ENCODE assay signal across 1 cellular context in the genomic region with DNA sequence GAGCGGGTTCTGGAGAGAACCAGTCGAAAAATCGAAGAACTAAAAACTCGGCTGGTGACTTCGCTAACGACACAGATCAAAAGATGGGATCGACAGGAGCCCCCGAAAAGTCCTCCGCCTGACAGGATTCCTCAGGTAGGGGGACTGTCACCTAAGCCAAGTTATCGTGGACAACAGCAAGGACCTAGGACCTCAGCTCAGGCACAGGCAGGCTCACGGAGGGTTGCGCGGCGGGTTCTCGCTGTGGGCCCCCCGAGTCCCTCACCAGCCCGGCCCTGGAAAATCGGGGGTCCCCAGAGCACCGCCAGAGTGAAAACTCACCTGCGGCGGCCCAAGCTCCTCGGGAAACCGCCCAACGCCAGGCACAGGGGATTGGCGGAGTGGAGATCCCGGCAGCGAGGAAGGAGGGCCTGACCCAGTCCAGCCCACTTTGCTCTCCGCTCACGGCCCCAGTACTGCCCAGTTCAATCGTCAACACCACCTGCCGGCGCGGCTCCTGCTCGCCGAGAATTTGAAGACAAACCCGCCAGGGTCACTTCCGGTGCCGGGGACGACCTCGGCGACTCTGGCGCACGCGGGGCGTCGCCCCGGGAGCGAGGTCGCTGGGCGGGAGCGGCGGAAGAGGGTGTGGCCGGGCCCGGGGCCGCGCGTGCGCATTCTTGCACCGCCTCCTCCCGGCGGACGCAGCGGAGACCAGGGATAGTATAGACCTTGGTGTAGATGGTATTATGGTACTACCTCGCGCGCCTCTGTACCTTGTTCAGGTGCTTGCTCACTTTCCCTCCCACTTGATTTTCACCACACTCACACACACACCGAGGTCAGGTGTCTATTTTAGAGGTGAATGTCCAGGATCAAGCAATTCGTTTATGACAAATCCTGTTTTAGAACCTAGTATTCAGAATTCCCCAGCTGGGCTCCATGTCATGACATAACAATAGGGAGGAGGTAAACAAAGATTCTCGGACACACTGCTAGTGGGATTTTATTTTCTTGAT.
TF ChIP-seq lines count a peak whose summit lies in the region.

KATNA1 (minus strand) TSS at position 567 of the 998 bp plus-strand sequence. CDS start 10,167 bp downstream, outside the sequence.

TF ChIP-seq in GM12878, 131 proteins besides CTCF, POLR2A, EP300 and RAD21 (continued from another document):
- TF ChIP-seq, protein P1, sequence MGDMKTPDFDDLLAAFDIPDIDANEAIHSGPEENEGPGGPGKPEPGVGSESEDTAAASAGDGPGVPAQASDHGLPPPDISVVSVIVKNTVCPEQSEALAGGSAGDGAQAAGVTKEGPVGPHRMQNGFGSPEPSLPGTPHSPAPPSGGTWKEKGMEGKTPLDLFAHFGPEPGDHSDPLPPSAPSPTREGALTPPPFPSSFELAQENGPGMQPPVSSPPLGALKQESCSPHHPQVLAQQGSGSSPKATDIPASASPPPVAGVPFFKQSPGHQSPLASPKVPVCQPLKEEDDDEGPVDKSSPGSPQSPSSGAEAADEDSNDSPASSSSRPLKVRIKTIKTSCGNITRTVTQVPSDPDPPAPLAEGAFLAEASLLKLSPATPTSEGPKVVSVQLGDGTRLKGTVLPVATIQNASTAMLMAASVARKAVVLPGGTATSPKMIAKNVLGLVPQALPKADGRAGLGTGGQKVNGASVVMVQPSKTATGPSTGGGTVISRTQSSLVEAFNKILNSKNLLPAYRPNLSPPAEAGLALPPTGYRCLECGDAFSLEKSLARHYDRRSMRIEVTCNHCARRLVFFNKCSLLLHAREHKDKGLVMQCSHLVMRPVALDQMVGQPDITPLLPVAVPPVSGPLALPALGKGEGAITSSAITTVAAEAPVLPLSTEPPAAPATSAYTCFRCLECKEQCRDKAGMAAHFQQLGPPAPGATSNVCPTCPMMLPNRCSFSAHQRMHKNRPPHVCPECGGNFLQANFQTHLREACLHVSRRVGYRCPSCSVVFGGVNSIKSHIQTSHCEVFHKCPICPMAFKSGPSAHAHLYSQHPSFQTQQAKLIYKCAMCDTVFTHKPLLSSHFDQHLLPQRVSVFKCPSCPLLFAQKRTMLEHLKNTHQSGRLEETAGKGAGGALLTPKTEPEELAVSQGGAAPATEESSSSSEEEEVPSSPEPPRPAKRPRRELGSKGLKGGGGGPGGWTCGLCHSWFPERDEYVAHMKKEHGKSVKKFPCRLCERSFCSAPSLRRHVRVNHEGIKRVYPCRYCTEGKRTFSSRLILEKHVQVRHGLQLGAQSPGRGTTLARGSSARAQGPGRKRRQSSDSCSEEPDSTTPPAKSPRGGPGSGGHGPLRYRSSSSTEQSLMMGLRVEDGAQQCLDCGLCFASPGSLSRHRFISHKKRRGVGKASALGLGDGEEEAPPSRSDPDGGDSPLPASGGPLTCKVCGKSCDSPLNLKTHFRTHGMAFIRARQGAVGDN (IDR thresholded peaks at IDR 0.05) = peak; percentile 94
- TF ChIP-seq POLR2AphosphoS5 (IDR thresholded peaks at IDR 0.05; ENCODE audit: low read length) (peak; percentile 91), HDAC6 (IDR thresholded peaks at IDR 0.05; ENCODE audit: unreplicated experiment) (peak; percentile 26), CREM (IDR thresholded peaks at IDR 0.05; ENCODE audit: low read depth) (peak; percentile 66; the same call in 1 of the 2 replicates), POU2F2 (IDR thresholded peaks at IDR 0.05; ENCODE audit: borderline replicate concordance, low read depth, low read length) (peak; percentile 42; the same call in 1 of the 3 replicates), NR2C1 (IDR thresholded peaks at IDR 0.05) (peak; percentile 89), NRF1 (conservative IDR thresholded peaks at IDR 0.05; ENCODE audit: low read depth, low read length) (peak; percentile 55), SMC3 (IDR thresholded peaks at IDR 0.05; ENCODE audit: borderline replicate concordance, low read length) (peak; percentile 10; the same call in 1 of the 2 replicates), ETV6 (conservative IDR thresholded peaks at IDR 0.05 in 1 of 2, IDR thresholded peaks at IDR 0.05 in 1 of 2; ENCODE audit: borderline replicate concordance in 1 of 2, low read depth in 1 of 2) (no peak), NR2F1 (conservative IDR thresholded peaks at IDR 0.05) (peak; percentile 84), ZNF384 (IDR thresholded peaks at IDR 0.05; ENCODE audit: borderline replicate concordance, low read depth, low read length) (no peak), TCF12 (IDR thresholded peaks at IDR 0.05; ENCODE audit: low read depth, low read length) (peak; percentile 65; the same call in 1 of the 2 replicates), EGR1 (IDR thresholded peaks at IDR 0.05; ENCODE audit: borderline replicate concordance in 1 of 2, low read depth in 2 of 2, low read length in 2 of 2) (no peak), GABPA (IDR thresholded peaks at IDR 0.05; ENCODE audit: low read depth) (peak; percentile 75), EZH2 (IDR thresholded peaks at IDR 0.05; ENCODE audit: borderline replicate concordance, control insufficient read depth, low read depth, low read length) (no peak), SRF (IDR thresholded peaks at IDR 0.05; ENCODE audit: low read depth in 2 of 2, low read length in 2 of 2) (peak in 1 of 2 experiments; percentile 35; a peak in 2 of 4 replicates), IKZF1 (conservative IDR thresholded peaks at IDR 0.05) (peak; percentile 66), BHLHE40 (IDR thresholded peaks at IDR 0.05; ENCODE audit: borderline replicate concordance in 1 of 2, low read depth in 2 of 2, low read length in 1 of 2) (peak; percentile 29 to 75; a peak in 2 of 4 replicates), FOXK2 (IDR thresholded peaks at IDR 0.05) (0 out of 2 replicates have a peak, but pooled peaks have one; percentile 43), NFIC (IDR thresholded peaks at IDR 0.05; ENCODE audit: low read depth, low read length) (no peak)
- TF ChIP-seq, protein P2, sequence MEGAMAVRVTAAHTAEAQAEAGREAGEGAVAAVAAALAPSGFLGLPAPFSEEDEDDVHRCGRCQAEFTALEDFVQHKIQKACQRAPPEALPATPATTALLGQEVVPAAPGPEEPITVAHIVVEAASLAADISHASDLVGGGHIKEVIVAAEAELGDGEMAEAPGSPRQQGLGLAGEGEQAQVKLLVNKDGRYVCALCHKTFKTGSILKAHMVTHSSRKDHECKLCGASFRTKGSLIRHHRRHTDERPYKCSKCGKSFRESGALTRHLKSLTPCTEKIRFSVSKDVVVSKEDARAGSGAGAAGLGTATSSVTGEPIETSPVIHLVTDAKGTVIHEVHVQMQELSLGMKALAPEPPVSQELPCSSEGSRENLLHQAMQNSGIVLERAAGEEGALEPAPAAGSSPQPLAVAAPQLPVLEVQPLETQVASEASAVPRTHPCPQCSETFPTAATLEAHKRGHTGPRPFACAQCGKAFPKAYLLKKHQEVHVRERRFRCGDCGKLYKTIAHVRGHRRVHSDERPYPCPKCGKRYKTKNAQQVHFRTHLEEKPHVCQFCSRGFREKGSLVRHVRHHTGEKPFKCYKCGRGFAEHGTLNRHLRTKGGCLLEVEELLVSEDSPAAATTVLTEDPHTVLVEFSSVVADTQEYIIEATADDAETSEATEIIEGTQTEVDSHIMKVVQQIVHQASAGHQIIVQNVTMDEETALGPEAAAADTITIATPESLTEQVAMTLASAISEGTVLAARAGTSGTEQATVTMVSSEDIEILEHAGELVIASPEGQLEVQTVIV (IDR thresholded peaks at IDR 0.05; ENCODE audit: borderline replicate concordance, partially characterized antibody) = peak; percentile 56
- TF ChIP-seq, protein P3, sequence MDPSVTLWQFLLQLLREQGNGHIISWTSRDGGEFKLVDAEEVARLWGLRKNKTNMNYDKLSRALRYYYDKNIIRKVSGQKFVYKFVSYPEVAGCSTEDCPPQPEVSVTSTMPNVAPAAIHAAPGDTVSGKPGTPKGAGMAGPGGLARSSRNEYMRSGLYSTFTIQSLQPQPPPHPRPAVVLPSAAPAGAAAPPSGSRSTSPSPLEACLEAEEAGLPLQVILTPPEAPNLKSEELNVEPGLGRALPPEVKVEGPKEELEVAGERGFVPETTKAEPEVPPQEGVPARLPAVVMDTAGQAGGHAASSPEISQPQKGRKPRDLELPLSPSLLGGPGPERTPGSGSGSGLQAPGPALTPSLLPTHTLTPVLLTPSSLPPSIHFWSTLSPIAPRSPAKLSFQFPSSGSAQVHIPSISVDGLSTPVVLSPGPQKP (IDR thresholded peaks at IDR 0.05; ENCODE audit: low read depth, low read length) = peak; percentile 86; the same call in 1 of the 2 replicates
- TF ChIP-seq, protein P4, sequence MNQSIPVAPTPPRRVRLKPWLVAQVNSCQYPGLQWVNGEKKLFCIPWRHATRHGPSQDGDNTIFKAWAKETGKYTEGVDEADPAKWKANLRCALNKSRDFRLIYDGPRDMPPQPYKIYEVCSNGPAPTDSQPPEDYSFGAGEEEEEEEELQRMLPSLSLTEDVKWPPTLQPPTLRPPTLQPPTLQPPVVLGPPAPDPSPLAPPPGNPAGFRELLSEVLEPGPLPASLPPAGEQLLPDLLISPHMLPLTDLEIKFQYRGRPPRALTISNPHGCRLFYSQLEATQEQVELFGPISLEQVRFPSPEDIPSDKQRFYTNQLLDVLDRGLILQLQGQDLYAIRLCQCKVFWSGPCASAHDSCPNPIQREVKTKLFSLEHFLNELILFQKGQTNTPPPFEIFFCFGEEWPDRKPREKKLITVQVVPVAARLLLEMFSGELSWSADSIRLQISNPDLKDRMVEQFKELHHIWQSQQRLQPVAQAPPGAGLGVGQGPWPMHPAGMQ (IDR thresholded peaks at IDR 0.05; ENCODE audit: borderline replicate concordance) = no peak
- TF ChIP-seq, protein P5, sequence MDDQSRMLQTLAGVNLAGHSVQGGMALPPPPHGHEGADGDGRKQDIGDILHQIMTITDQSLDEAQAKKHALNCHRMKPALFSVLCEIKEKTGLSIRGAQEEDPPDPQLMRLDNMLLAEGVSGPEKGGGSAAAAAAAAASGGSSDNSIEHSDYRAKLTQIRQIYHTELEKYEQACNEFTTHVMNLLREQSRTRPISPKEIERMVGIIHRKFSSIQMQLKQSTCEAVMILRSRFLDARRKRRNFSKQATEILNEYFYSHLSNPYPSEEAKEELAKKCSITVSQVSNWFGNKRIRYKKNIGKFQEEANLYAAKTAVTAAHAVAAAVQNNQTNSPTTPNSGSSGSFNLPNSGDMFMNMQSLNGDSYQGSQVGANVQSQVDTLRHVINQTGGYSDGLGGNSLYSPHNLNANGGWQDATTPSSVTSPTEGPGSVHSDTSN (IDR thresholded peaks at IDR 0.05; ENCODE audit: insufficient replicate concordance, low read depth, low read length) = no peak
- TF ChIP-seq, protein P6, sequence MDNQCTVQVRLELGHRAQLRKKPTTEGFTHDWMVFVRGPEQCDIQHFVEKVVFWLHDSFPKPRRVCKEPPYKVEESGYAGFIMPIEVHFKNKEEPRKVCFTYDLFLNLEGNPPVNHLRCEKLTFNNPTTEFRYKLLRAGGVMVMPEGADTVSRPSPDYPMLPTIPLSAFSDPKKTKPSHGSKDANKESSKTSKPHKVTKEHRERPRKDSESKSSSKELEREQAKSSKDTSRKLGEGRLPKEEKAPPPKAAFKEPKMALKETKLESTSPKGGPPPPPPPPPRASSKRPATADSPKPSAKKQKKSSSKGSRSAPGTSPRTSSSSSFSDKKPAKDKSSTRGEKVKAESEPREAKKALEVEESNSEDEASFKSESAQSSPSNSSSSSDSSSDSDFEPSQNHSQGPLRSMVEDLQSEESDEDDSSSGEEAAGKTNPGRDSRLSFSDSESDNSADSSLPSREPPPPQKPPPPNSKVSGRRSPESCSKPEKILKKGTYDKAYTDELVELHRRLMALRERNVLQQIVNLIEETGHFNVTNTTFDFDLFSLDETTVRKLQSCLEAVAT (IDR thresholded peaks at IDR 0.05) = peak; percentile 78
